Comparison of ENCODE assay signal across 17 cellular contexts in genomic region chr2:203803046-203803429, GRCh38.
DNase-seq lines count a peak whose midpoint lies in the region; ATAC-seq, FAIRE-seq and TF ChIP-seq lines count a peak whose summit lies in the region.
"Had no signal": no experiment of that assay in that cellular context is flagged by ENCODE, and none has a peak within 500 bp of the region (broad histone marks: within the 10 kb centered on the region; RNA-seq: fewer than 3 reads in every experiment).

No MANE protein-coding gene starts in this region.

- CTCF ChIA-PET in SK-N-SH (lab: Yijun Ruan, JAX): interaction anchor here (0.7 to 1.5 kb wide), 3 partner anchors 12 to 107 kb away, joined by 3 to 6 read pairs (median 4); no protein-coding TSS in a partner anchor

- DNase-seq in SK-N-SH (no peak), GM23248 (no peak), NCI-H1092 treated with DMSO at 0.1 percent for 48 hours (lab: John Stamatoyannopoulos, UW) (no peak), pancreas (no peak)
- DNase-seq in naive thymus-derived CD8-positive, alpha-beta T cell: no peak
- DNase-seq: immature natural killer cell, NCI-H1694 treated with DMSO at 0.1 percent for 48 hours, Right ventricle myocardium superior, T1000, upper lobe of right lung had no signal

- no peak for TF ChIP-seq EP300 in SK-N-SH (IDR thresholded peaks at IDR 0.05; ENCODE audit: borderline replicate concordance in 1 of 2, low read depth in 1 of 2, low read length in 1 of 2)

- H3K4me2 ChIP-seq in SK-N-SH: peak overlapping the region; percentile 43
- H3K4me2 ChIP-seq in GM23248 (ENCODE audit: unreplicated experiment): peak overlapping the region; percentile 27

- no peak for TF ChIP-seq RAD21 in SK-N-SH (IDR thresholded peaks at IDR 0.05; ENCODE audit: low read length)

- H3K36me3 ChIP-seq in SK-N-SH (replicated peaks in 1 of 2; ENCODE audit: control insufficient read depth in 1 of 2, insufficient read depth in 2 of 2, low read length in 1 of 2) (no peaks in the 10 kb centered on the region), GM23248 (ENCODE audit: low read depth) (no peaks in the 10 kb centered on the region), pancreas (no peaks in the 10 kb centered on the region)
- H3K36me3 ChIP-seq: MG63, upper lobe of right lung had no signal

- TF ChIP-seq CTCF in SK-N-SH (IDR thresholded peaks at IDR 0.05): no peak
- no peak for TF ChIP-seq CTCF in pancreas (IDR thresholded peaks at IDR 0.05)

- POLR2A ChIA-PET in SK-N-SH (lab: Yijun Ruan, JAX): no interaction called here
- POLR2A ChIA-PET in naive thymus-derived CD8-positive, alpha-beta T cell (lab: Charles Lee): interaction anchor here (1.9 kb wide), 1 partner anchor 62 kb away, joined by 12 read pairs; no protein-coding TSS in a partner anchor

- peak overlapping the region; percentile 61 for H3K9ac ChIP-seq in SK-N-SH
- peak overlapping the region; percentile 84 for H3K9ac ChIP-seq in GM23248

- H3K9me2 ChIP-seq in SK-N-SH (no peaks in the 10 kb centered on the region), GM23248 (ENCODE audit: insufficient read depth) (no peaks in the 10 kb centered on the region)

- peaks cover 5% of the 10 kb centered on the region for H3K36me3 Mint-ChIP-seq in activated naive CD8-positive, alpha-beta T cell
- H3K36me3 Mint-ChIP-seq in naive thymus-derived CD8-positive, alpha-beta T cell: peaks cover 0 to 14% (median 10%) of the 10 kb centered on the region in 3 donors
- H3K36me3 Mint-ChIP-seq: immature natural killer cell; stimulated activated memory B cell treated with anti-CD40 and anti-IgM and Interleukin-4, amounts not matched to agents 10 μg/mL and 1 μg/mL and 100 μg/mL, for 72 hours had no signal

- WGBS in SK-N-SH (ENCODE audit: low lambda C conversion rate): 96% methylated on average over 1 of the region's 1 CpG
- 50 to 58% methylated on average over 1 of the region's 1 CpG for WGBS in GM23248 (ENCODE audit: low coverage in 1 of 2, low lambda C conversion rate in 2 of 2, missing lambda C conversion rate in 2 of 2), 2 experiments
- WGBS in pancreas, 2 donors: 94 to 100% methylated on average over 1 of the region's 1 CpG

- H3K27me3 ChIP-seq in SK-N-SH (ENCODE audit: insufficient read depth): no peaks in the 10 kb centered on the region
- no peaks in the 10 kb centered on the region for H3K27me3 ChIP-seq in GM23248 (replicated peaks; ENCODE audit: insufficient read depth)
- H3K27me3 ChIP-seq in pancreas: no peaks in the 10 kb centered on the region
- H3K27me3 ChIP-seq: MG63, upper lobe of right lung had no signal

- H4K20me1 ChIP-seq in SK-N-SH (ENCODE audit: insufficient read depth): no peaks in the 10 kb centered on the region
- no peaks in the 10 kb centered on the region for H4K20me1 ChIP-seq in GM23248 (ENCODE audit: insufficient read depth)

- peak overlapping the region; percentile 90 for H3K27ac Mint-ChIP-seq in activated naive CD8-positive, alpha-beta T cell
- peak overlapping the region in 8 of 10 donors; percentile 0 to 84 (median 76) for H3K27ac Mint-ChIP-seq in naive thymus-derived CD8-positive, alpha-beta T cell
- H3K27ac Mint-ChIP-seq: immature natural killer cell; progenitor cell of endocrine pancreas; stimulated activated memory B cell treated with anti-CD40 and anti-IgM and Interleukin-4, amounts not matched to agents 10 μg/mL and 1 μg/mL and 100 μg/mL, for 72 hours had no signal

- peak overlapping the region; percentile 60; the same call in 1 of the 2 replicates for H2AFZ ChIP-seq in SK-N-SH (ENCODE audit: low read depth)
- no peak overlapping the region for H2AFZ ChIP-seq in GM23248

- H3K27ac ChIP-seq in SK-N-SH (ENCODE audit: low read depth in 2 of 2, low read length in 1 of 2) (peak overlapping the region; percentile 23 to 96; a peak in 3 of 4 replicates), GM23248 (peak overlapping the region; percentile 99), pancreas (no peak overlapping the region)
- H3K27ac ChIP-seq: 22Rv1 had no signal

- no peak for FAIRE-seq in pancreas (lab: Jason Lieb, UNC)

- H3F3A ChIP-seq in SK-N-SH (replicated peaks; ENCODE audit: insufficient read depth) (peaks cover 39% of the 10 kb centered on the region), GM23248 (ENCODE audit: insufficient read depth) (peaks cover 67% of the 10 kb centered on the region)

- intact Hi-C loops in pancreas (cut with DNase I): no loop called here

- H3K4me3 ChIP-seq in SK-N-SH (ENCODE audit: low read depth in 2 of 2, low read length in 1 of 2) (no peak overlapping the region), GM23248 (no peak overlapping the region), pancreas (no peak overlapping the region)
- H3K4me3 ChIP-seq: MG63, upper lobe of right lung had no signal

- peaks cover 81% of the 10 kb centered on the region for H3K4me1 Mint-ChIP-seq in activated naive CD8-positive, alpha-beta T cell (ENCODE audit: low read depth)
- H3K4me1 Mint-ChIP-seq in naive thymus-derived CD8-positive, alpha-beta T cell: peaks cover 18 to 58% (median 47%) of the 10 kb centered on the region in 4 donors

- H3K79me2 ChIP-seq in SK-N-SH (ENCODE audit: insufficient read depth): no peaks in the 10 kb centered on the region
- no peaks in the 10 kb centered on the region for H3K79me2 ChIP-seq in GM23248 (ENCODE audit: insufficient read depth)

- peak overlapping the region; percentile 61 for H3K4me3 Mint-ChIP-seq in activated naive CD8-positive, alpha-beta T cell
- H3K4me3 Mint-ChIP-seq in naive thymus-derived CD8-positive, alpha-beta T cell: peak overlapping the region in 9 of 10 donors; percentile 23 to 79 (median 52)
- H3K4me3 Mint-ChIP-seq: stimulated activated memory B cell treated with anti-CD40 and anti-IgM and Interleukin-4, amounts not matched to agents 10 μg/mL and 1 μg/mL and 100 μg/mL, for 72 hours had no signal

- in situ Hi-C loops in GM23248 (cut with MboI): loop anchor here (10.0 to 25.0 kb wide), 2 partner anchors 118 to 316 kb away; no protein-coding TSS in a partner anchor

- peaks cover 12% of the 10 kb centered on the region for H3K9me3 Mint-ChIP-seq in activated naive CD8-positive, alpha-beta T cell (ENCODE audit: low read depth)
- H3K9me3 Mint-ChIP-seq in naive thymus-derived CD8-positive, alpha-beta T cell: peaks cover 9 to 28% (median 15%) of the 10 kb centered on the region in 9 donors

- peaks cover 3 to 31% of the 10 kb centered on the region in 2 experiments; a peak in 3 of 4 replicates for H3K4me1 ChIP-seq in SK-N-SH (ENCODE audit: control insufficient read depth in 1 of 2, insufficient read depth in 2 of 2, low read depth in 1 of 2, low read length in 1 of 2)
- peaks cover 68% of the 10 kb centered on the region for H3K4me1 ChIP-seq in GM23248 (ENCODE audit: insufficient read depth)
- no peaks in the 10 kb centered on the region for H3K4me1 ChIP-seq in pancreas

- no peak; the same call in 2 of the 3 replicates for ATAC-seq in SK-N-SH treated with all-trans-retinoic acid at 6 μM for 48 hours
- no peak for ATAC-seq in naive thymus-derived CD8-positive, alpha-beta T cell
- ATAC-seq in HG03095 (IDR thresholded peaks at IDR 0.05; ENCODE audit: unreplicated experiment): no peak
- no peak for ATAC-seq in pancreas
- ATAC-seq: stimulated activated memory B cell treated with anti-CD40 and anti-IgM and Interleukin-4, amounts not matched to agents 10 μg/mL and 1 μg/mL and 100 μg/mL, for 72 hours had no signal

- H3K9me3 ChIP-seq in SK-N-SH (0 out of 2 replicates have a peak, but pooled peaks cover 5% of the 10 kb centered on the region), GM23248 (ENCODE audit: low read depth) (no peaks in the 10 kb centered on the region), pancreas (no peaks in the 10 kb centered on the region)
- H3K9me3 ChIP-seq: upper lobe of right lung had no signal

- no peaks in the 10 kb centered on the region for H3K27me3 Mint-ChIP-seq in activated naive CD8-positive, alpha-beta T cell
- no peaks in the 10 kb centered on the region for H3K27me3 Mint-ChIP-seq in naive thymus-derived CD8-positive, alpha-beta T cell

TF ChIP-seq in SK-N-SH, 30 proteins besides CTCF, POLR2A, EP300 and RAD21 (continues in another document):
- no peak for TF ChIP-seq MXI1 (IDR thresholded peaks at IDR 0.05; ENCODE audit: low read depth, low read length)

TF ChIP-seq in SK-N-SH treated with all-trans-retinoic acid at 6 μM for 48 hours, 23 proteins besides CTCF, POLR2A, EP300 and RAD21 (continues in another document):
- no peak for TF ChIP-seq SNAI2 (CRISPR knock-in tag; IDR thresholded peaks at IDR 0.05)
- no peak for TF ChIP-seq CSRNP3 (CRISPR knock-in tag; IDR thresholded peaks at IDR 0.05)
- no peak for TF ChIP-seq POU6F1 (CRISPR knock-in tag; IDR thresholded peaks at IDR 0.05; ENCODE audit: borderline replicate concordance, low read depth)
- TF ChIP-seq ARNTL (CRISPR knock-in tag; IDR thresholded peaks at IDR 0.05; ENCODE audit: borderline replicate concordance, low read depth): no peak
- TF ChIP-seq PPARA (CRISPR knock-in tag; IDR thresholded peaks at IDR 0.05; ENCODE audit: borderline replicate concordance): no peak

Comparison
In these comparisons a context has a peak if more than half of its experiments do, and no peak if none do; other contexts are left out.
1. H3K27ac ChIP-seq: peak in SK-N-SH (2 of 2) and GM23248 (single experiment); none in pancreas (0 of 4).